Comparison of ENCODE assay signal across 8 cellular contexts in the genomic region with DNA sequence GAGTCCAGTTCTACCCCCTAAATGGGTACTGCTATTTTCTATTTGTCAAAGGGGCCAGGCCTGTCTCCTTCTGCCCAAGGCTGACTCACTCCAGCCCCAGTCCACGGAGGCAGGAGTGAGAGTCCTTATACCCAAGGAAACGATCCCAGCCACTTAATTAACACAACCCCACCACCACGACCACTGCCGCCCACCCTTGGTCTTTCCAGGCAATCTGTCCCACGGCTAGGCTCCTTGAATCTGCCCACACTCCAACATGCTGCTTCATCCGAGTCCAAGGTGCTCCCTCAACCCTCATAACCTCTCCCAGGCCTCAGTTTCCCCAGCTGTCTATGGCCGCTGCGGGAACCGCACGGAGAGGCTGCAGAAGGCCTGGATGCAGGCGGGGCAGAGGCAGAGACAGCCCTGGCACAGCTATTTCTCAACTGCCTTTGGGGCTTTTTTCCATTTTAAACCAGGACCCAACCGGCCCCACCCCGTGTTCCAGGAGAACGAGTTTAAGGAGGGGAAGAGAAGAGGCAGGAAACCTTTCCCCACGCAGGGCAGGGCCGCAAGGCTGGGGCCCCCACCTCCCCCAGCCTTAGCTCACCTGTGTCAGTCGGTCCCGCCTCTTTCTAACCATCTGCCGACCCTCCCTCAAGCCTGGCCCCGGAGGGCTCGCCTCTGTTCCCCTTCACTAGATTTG. TPM values are rescaled to one million over a fixed set of nuclear protein-coding genes. Genes with fewer than 3 reads are reported as not detected.
DNase-seq lines count a peak whose midpoint lies in the region; ATAC-seq, FAIRE-seq and TF ChIP-seq lines count a peak whose summit lies in the region.

No MANE protein-coding gene starts in this region.

- 0 out of 2 replicates have a peak overlapping the region, but pooled peaks have one; percentile 17 for H2BK12ac ChIP-seq in H1 (ENCODE audit: low read depth, low read length)

- peak overlapping the region; percentile 92; the same call in 1 of the 2 replicates for H2BK15ac ChIP-seq in H1 (ENCODE audit: low read length)

- no peaks in the 10 kb centered on the region for H4K20me1 ChIP-seq in Karpas-422 (ENCODE audit: insufficient read depth, low read depth, low read length)
- peaks cover 2 to 5% of the 10 kb centered on the region in 2 experiments for H4K20me1 ChIP-seq in H1 (replicated peaks in 1 of 2; ENCODE audit: control insufficient read depth in 1 of 2, insufficient read depth in 2 of 2, low read length in 2 of 2)

- no peak overlapping the region for H3K18ac ChIP-seq in H1 (ENCODE audit: extremely low read depth, low read length)

- no peak overlapping the region for H4K5ac ChIP-seq in H1 (ENCODE audit: insufficient read length, low read depth, low read length)

- FAIRE-seq in H1 (lab: Jason Lieb, UNC), result no peak

- no peak overlapping the region for H3K4ac ChIP-seq in H1 (replicated peaks; ENCODE audit: insufficient read length, low read depth, low read length)

- TF ChIP-seq RAD21 in H1 (IDR thresholded peaks at IDR 0.05 in 1 of 2, conservative IDR thresholded peaks at IDR 0.05 in 1 of 2; ENCODE audit: low read depth in 2 of 2, low read length in 2 of 2), result no peak

- no peak for TF ChIP-seq EP300 in H1 (IDR thresholded peaks at IDR 0.05; ENCODE audit: borderline replicate concordance in 1 of 2, low read depth in 2 of 2, low read length in 2 of 2)

- H2BK5ac ChIP-seq in H1 (ENCODE audit: low read depth, low read length), result no peak overlapping the region

- H3K9ac ChIP-seq in Karpas-422 (ENCODE audit: low read length) (peak overlapping the region; percentile 83), H1 (replicated peaks in 1 of 4; ENCODE audit: extremely low read depth in 1 of 4, low read depth in 3 of 4, low read length in 3 of 4) (peak overlapping the region in 2 of 4 experiments; percentile 23 to 42; a peak in 3 of 7 replicates)

- H2BK20ac ChIP-seq in H1 (ENCODE audit: low read length), result no peak overlapping the region

- H3K4me2 ChIP-seq in Karpas-422 (ENCODE audit: low read depth, low read length, poor library complexity, severe bottlenecking) (peak overlapping the region; percentile 90), H1 (ENCODE audit: insufficient read depth in 1 of 2, low read depth in 2 of 2, low read length in 2 of 2) (peak overlapping the region; percentile 54 to 80)

- H3K14ac ChIP-seq in H1 (ENCODE audit: insufficient read length), result no peak overlapping the region

- 50% methylated on average over 15 of the region's 21 CpGs; no CpG with 5 or more reads in 1 of the 2 experiments for WGBS in H1 (ENCODE audit: extremely low coverage in 1 of 2, insufficient coverage in 1 of 2, insufficient read length in 1 of 2, insufficient replicate concordance in 2 of 2, low coverage in 1 of 2, low lambda C conversion rate in 2 of 2, missing lambda C conversion rate in 1 of 2), 2 experiments

- H3K4me3 ChIP-seq in AG09309 (ENCODE audit: control insufficient read depth, low read depth, low read length), result peak overlapping the region; percentile 63
- H3K4me3 ChIP-seq in Karpas-422 (ENCODE audit: low read length), result peak overlapping the region; percentile 91
- peak overlapping the region; percentile 47 to 77 (median 62) for H3K4me3 ChIP-seq in H1 (ENCODE audit: extremely low read depth in 1 of 4, insufficient read depth in 2 of 4, low read depth in 3 of 4, low read length in 4 of 4)
- H3K4me3 ChIP-seq in naive thymus-derived CD4-positive, alpha-beta T cell (ENCODE audit: low read length), result peak overlapping the region; percentile 75

- H3K9me2 ChIP-seq in Karpas-422 (replicated peaks; ENCODE audit: insufficient read depth, low read length), result no peaks in the 10 kb centered on the region

- H3K4me1 ChIP-seq in Karpas-422 (ENCODE audit: low read length) (peaks cover 16% of the 10 kb centered on the region), H1 (replicated peaks in 1 of 4; ENCODE audit: control insufficient read depth in 3 of 4, insufficient read depth in 4 of 4, low read length in 3 of 4) (peaks cover 0 to 4% (median 1%) of the 10 kb centered on the region in 4 experiments; a peak in 4 of 7 replicates)
- peaks cover 5 to 28% of the 10 kb centered on the region in 2 donors for H3K4me1 ChIP-seq in naive thymus-derived CD4-positive, alpha-beta T cell (ENCODE audit: control insufficient read depth in 2 of 2, insufficient read depth in 2 of 2, low read length in 2 of 2)

- peak overlapping the region; percentile 75 to 88 (median 80) for H3K4me3 Mint-ChIP-seq in naive thymus-derived CD4-positive, alpha-beta T cell

- H3K79me2 ChIP-seq in Karpas-422 (ENCODE audit: low read length), result peaks cover 16% of the 10 kb centered on the region
- no peaks in the 10 kb centered on the region for H3K79me2 ChIP-seq in H1 (ENCODE audit: control insufficient read depth in 1 of 2, insufficient read depth in 2 of 2, low read length in 2 of 2)

- no peak for DNase-seq in AG09309 (ENCODE audit: low read depth)
- no peak for DNase-seq in Karpas-422
- DNase-seq in H1 (ENCODE audit: low read depth in 1 of 2, low spot score in 2 of 2), result no peak
- DNase-seq in naive thymus-derived CD4-positive, alpha-beta T cell, result no peak
- no peak for DNase-seq in NCI-H146 (lab: John Stamatoyannopoulos, UW)
- no peak for DNase-seq in erythroblast (lab: John Stamatoyannopoulos, UW)

- peaks cover 0 to 31% (median 25%) of the 10 kb centered on the region in 7 donors for H3K4me1 Mint-ChIP-seq in naive thymus-derived CD4-positive, alpha-beta T cell

- POLR2A ChIA-PET in H1 (lab: Charles Lee; ENCODE audit: partially characterized antibody), result interaction anchor here (0.8 to 2.8 kb wide), 5 partner anchors 11 to 85 kb away, joined by 3 to 13 read pairs (median 3); a partner anchor contains a TSS
- POLR2A ChIA-PET in naive thymus-derived CD4-positive, alpha-beta T cell (lab: Charles Lee), result interaction anchor here (0.6 to 4.2 kb wide), 4 partner anchors 36 to 773 kb away, joined by 3 to 24 read pairs (median 6); a partner anchor contains a TSS

- H4K8ac ChIP-seq in H1 (ENCODE audit: extremely low read depth, insufficient read depth, low read length), result no peak overlapping the region

- no peak overlapping the region for H2AK5ac ChIP-seq in H1 (ENCODE audit: low read depth, low read length)

- H3K27me3 Mint-ChIP-seq in naive thymus-derived CD4-positive, alpha-beta T cell, result no peaks in the 10 kb centered on the region

- no peaks in the 10 kb centered on the region for H3K79me1 ChIP-seq in H1 (ENCODE audit: low read depth, low read length)

- peaks cover 12% of the 10 kb centered on the region for H3K36me3 ChIP-seq in Karpas-422 (ENCODE audit: insufficient read depth, low read length)
- H3K36me3 ChIP-seq in H1 (ENCODE audit: control insufficient read depth in 2 of 4, insufficient read depth in 4 of 4, low read length in 3 of 4), result peaks cover 0 to 5% (median 2%) of the 10 kb centered on the region in 4 experiments; a peak in 2 of 8 replicates
- H3K36me3 ChIP-seq in naive thymus-derived CD4-positive, alpha-beta T cell (ENCODE audit: control insufficient read depth in 2 of 3, insufficient read depth in 3 of 3, low read length in 3 of 3), result peaks cover 0 to 22% (median 6%) of the 10 kb centered on the region in 3 experiments

- peak overlapping the region in 3 of 9 donors; percentile 56 to 75 (median 73) for H3K27ac Mint-ChIP-seq in naive thymus-derived CD4-positive, alpha-beta T cell

- no peak overlapping the region for H2BK120ac ChIP-seq in H1 (replicated peaks; ENCODE audit: low read depth, low read length)

- CTCF ChIA-PET in H1 (lab: Charles Lee; ENCODE audit: partially characterized antibody), result interaction anchor here (0.9 to 2.8 kb wide), 9 partner anchors 9 to 91 kb away, joined by 3 to 9 read pairs (median 4); a partner anchor contains a TSS
- CTCF ChIA-PET in naive thymus-derived CD4-positive, alpha-beta T cell (lab: Charles Lee), result no interaction called here

- no peak overlapping the region for H3K56ac ChIP-seq in H1 (replicated peaks; ENCODE audit: insufficient read length, low read depth, low read length)

- peak overlapping the region; percentile 32 for H3K27ac ChIP-seq in Karpas-422 (ENCODE audit: low read length)
- no peak overlapping the region for H3K27ac ChIP-seq in H1 (ENCODE audit: low read depth, low read length)
- peak overlapping the region; percentile 63 for H3K27ac ChIP-seq in naive thymus-derived CD4-positive, alpha-beta T cell (ENCODE audit: low read depth, low read length)

- no peak overlapping the region for H4K91ac ChIP-seq in H1 (replicated peaks; ENCODE audit: insufficient read length, low read length)

- TF ChIP-seq POLR2A in H1 (IDR thresholded peaks at IDR 0.05; ENCODE audit: control extremely low read depth in 1 of 2, low read depth in 2 of 2, low read length in 2 of 2) (no peak), erythroblast (IDR thresholded peaks at IDR 0.05; ENCODE audit: low read length) (no peak)

- intact Hi-C loops in naive thymus-derived CD4-positive, alpha-beta T cell (cut with micrococcal nuclease), result loop anchor here in 1 of 2 donors (1.0 kb wide), 1 partner anchor 97 kb away; a partner anchor contains a TSS

- no peak for TF ChIP-seq CTCF in AG09309 (IDR thresholded peaks at IDR 0.05; ENCODE audit: control insufficient read depth, insufficient read depth, low read depth, low read length, missing control alignments)
- TF ChIP-seq CTCF in H1 (IDR thresholded peaks at IDR 0.05; ENCODE audit: control extremely low read depth in 1 of 3, insufficient read depth in 1 of 3, low read depth in 1 of 3, low read length in 3 of 3), result no peak

- H3K9me3 ChIP-seq in Karpas-422 (ENCODE audit: low read length) (no peaks in the 10 kb centered on the region), H1 (ENCODE audit: insufficient read depth in 2 of 2, low read depth in 1 of 2, low read length in 1 of 2) (no peaks in the 10 kb centered on the region)
- H3K9me3 ChIP-seq in naive thymus-derived CD4-positive, alpha-beta T cell (ENCODE audit: control insufficient read depth in 2 of 3, low read length in 3 of 3), result no peaks in the 10 kb centered on the region

- peaks cover 11% of the 10 kb centered on the region; the same call in 1 of the 2 replicates for H3K23me2 ChIP-seq in H1 (ENCODE audit: low read depth, low read length)

- H2AFZ ChIP-seq in Karpas-422 (ENCODE audit: low read length) (peak overlapping the region; percentile 89), H1 (ENCODE audit: low read length) (no peak overlapping the region)

- H3K9me3 Mint-ChIP-seq in naive thymus-derived CD4-positive, alpha-beta T cell, result peaks cover 0 to 1% (median 0%) of the 10 kb centered on the region in 11 donors

- no peaks in the 10 kb centered on the region for H3K27me3 ChIP-seq in Karpas-422 (ENCODE audit: low read length)
- no peaks in the 10 kb centered on the region; a peak in 2 of 7 replicates for H3K27me3 ChIP-seq in H1 (replicated peaks in 1 of 4; ENCODE audit: control insufficient read depth in 3 of 4, extremely low read depth in 1 of 4, insufficient read depth in 3 of 4, low read length in 3 of 4)
- no peaks in the 10 kb centered on the region for H3K27me3 ChIP-seq in naive thymus-derived CD4-positive, alpha-beta T cell (ENCODE audit: control insufficient read depth in 2 of 2, insufficient read depth in 2 of 2, low read length in 2 of 2)

- no peak overlapping the region for H3K23ac ChIP-seq in H1 (ENCODE audit: insufficient read length)

- peaks cover 7 to 34% (median 19%) of the 10 kb centered on the region in 5 donors for H3K36me3 Mint-ChIP-seq in naive thymus-derived CD4-positive, alpha-beta T cell

- peak; percentile 15 for ATAC-seq in naive thymus-derived CD4-positive, alpha-beta T cell
- no peak for ATAC-seq in GM18858 (IDR thresholded peaks at IDR 0.05; ENCODE audit: unreplicated experiment)
- no peak for ATAC-seq in HG02981 (IDR thresholded peaks at IDR 0.05; ENCODE audit: unreplicated experiment)

RNA-seq across cellular contexts. Expression of a gene that starts 0.7 kb away (rescaled TPM):
- total RNA-seq in Karpas-422 (2014; rRNA removed; shearing (Covaris generic); ENCODE audit: low replicate concordance), result 8.6 and 9.0 TPM in 2 replicates
- total RNA-seq in H1 (2021; fragmentation: NEBNext Ultra II Directional; extraction: Animal tissue kit (Norgen Biotek cat#: 25700)), result 23.8 and 24.4 TPM in 2 replicates
- polyA plus RNA-seq in H1 (2011; rRNA removed), result 17.8 and 23.3 TPM in 2 replicates
- 21.0 TPM for polyA plus RNA-seq in H1 (2011; cell fraction: cytosol; rRNA removed)
- polyA plus RNA-seq in H1 (2011; cell fraction: nucleus; rRNA removed), result 18.3 TPM
- 7.8 to 9.9 TPM (median 8.2 TPM) in 4 replicates for polyA plus RNA-seq in H1 (2012, experiment 1 of 2)
- polyA plus RNA-seq in H1 (2012, experiment 2 of 2), result 5.7 TPM
- polyA plus RNA-seq in H1 (2013, experiment 1 of 2), result 8.5 TPM
- polyA plus RNA-seq in H1 (2013, experiment 2 of 2), result 8.8 TPM
- 108 and 115 TPM in 2 replicates for polyA minus RNA-seq in H1 (2011; rRNA and poly(A)+ RNA removed)
- polyA minus RNA-seq in H1 (2011; cell fraction: cytosol; rRNA and poly(A)+ RNA removed), result 24.9 TPM
- polyA minus RNA-seq in H1 (2011; cell fraction: nucleus; rRNA and poly(A)+ RNA removed), result 17.5 TPM
- 10 to 100 TPM in 2 of 5 experiments, 1 to 10 TPM in 3; 7.4 to 38.2 (median 8.8) TPM for total RNA-seq in naive thymus-derived CD4-positive, alpha-beta T cell
- polyA plus RNA-seq in naive thymus-derived CD4-positive, alpha-beta T cell, result 1 to 10 TPM; 1.4 to 2.3 TPM

RNA-seq across cellular contexts. Expression of a gene that starts 7.4 kb away (rescaled TPM):
- total RNA-seq in Karpas-422 (2014; rRNA removed; shearing (Covaris generic); ENCODE audit: low replicate concordance), result 103 and 156 TPM in 2 replicates
- 73.5 and 78.2 TPM in 2 replicates for total RNA-seq in H1 (2021; fragmentation: NEBNext Ultra II Directional; extraction: Animal tissue kit (Norgen Biotek cat#: 25700))
- 423 and 441 TPM in 2 replicates for polyA plus RNA-seq in H1 (2011; rRNA removed)
- polyA plus RNA-seq in H1 (2011; cell fraction: cytosol; rRNA removed), result 322 TPM
- polyA plus RNA-seq in H1 (2011; cell fraction: nucleus; rRNA removed), result 202 TPM
- 102 to 132 TPM (median 127 TPM) in 4 replicates for polyA plus RNA-seq in H1 (2012, experiment 1 of 2)
- polyA plus RNA-seq in H1 (2012, experiment 2 of 2), result 255 TPM
- polyA plus RNA-seq in H1 (2013, experiment 1 of 2), result 177 TPM
- polyA plus RNA-seq in H1 (2013, experiment 2 of 2), result 224 TPM
- polyA minus RNA-seq in H1 (2011; rRNA and poly(A)+ RNA removed), result 91.8 and 113 TPM in 2 replicates
- 47.5 TPM for polyA minus RNA-seq in H1 (2011; cell fraction: cytosol; rRNA and poly(A)+ RNA removed)
- 32.8 TPM for polyA minus RNA-seq in H1 (2011; cell fraction: nucleus; rRNA and poly(A)+ RNA removed)
- 10 to 100 TPM; 19.5 to 36.7 (median 29.5) TPM for total RNA-seq in naive thymus-derived CD4-positive, alpha-beta T cell
- polyA plus RNA-seq in naive thymus-derived CD4-positive, alpha-beta T cell, result 10 to 100 TPM; 66.7 to 81.0 TPM

RNA-seq across cellular contexts. Expression of a gene that starts 7.6 kb away (rescaled TPM):
- total RNA-seq in Karpas-422 (2014; rRNA removed; shearing (Covaris generic); ENCODE audit: low replicate concordance), result 2.9 and 14.8 TPM in 2 replicates
- 4.0 and 5.5 TPM in 2 replicates for total RNA-seq in H1 (2021; fragmentation: NEBNext Ultra II Directional; extraction: Animal tissue kit (Norgen Biotek cat#: 25700))
- polyA plus RNA-seq in H1 (2011; rRNA removed), result 5.4 and 7.1 TPM in 2 replicates
- polyA plus RNA-seq in H1 (2011; cell fraction: cytosol; rRNA removed), result 9.4 TPM
- polyA plus RNA-seq in H1 (2011; cell fraction: nucleus; rRNA removed), result 18.9 TPM
- polyA plus RNA-seq in H1 (2012, experiment 1 of 2), result 7.4 to 11.5 TPM (median 8.6 TPM) in 4 replicates
- 4.3 TPM for polyA plus RNA-seq in H1 (2012, experiment 2 of 2)
- 4.5 TPM for polyA plus RNA-seq in H1 (2013, experiment 1 of 2)
- polyA plus RNA-seq in H1 (2013, experiment 2 of 2), result 4.3 TPM
- 5.1 and 6.5 TPM in 2 replicates for polyA minus RNA-seq in H1 (2011; rRNA and poly(A)+ RNA removed)
- not detected for polyA minus RNA-seq in H1 (2011; cell fraction: cytosol; rRNA and poly(A)+ RNA removed)
- 2.9 TPM for polyA minus RNA-seq in H1 (2011; cell fraction: nucleus; rRNA and poly(A)+ RNA removed)
- 10 to 100 TPM; 17.6 to 87.4 (median 84.3) TPM for total RNA-seq in naive thymus-derived CD4-positive, alpha-beta T cell
- 10 to 100 TPM in 1 of 2 donors, 1 to 10 TPM in 1; 10.0 to 19.6 TPM for polyA plus RNA-seq in naive thymus-derived CD4-positive, alpha-beta T cell

RNA-seq across cellular contexts. Expression of a gene that starts 16.5 kb away (rescaled TPM):
- 0.43 and 0.67 TPM in 2 replicates for total RNA-seq in Karpas-422 (2014; rRNA removed; shearing (Covaris generic); ENCODE audit: low replicate concordance)
- total RNA-seq in H1 (2021; fragmentation: NEBNext Ultra II Directional; extraction: Animal tissue kit (Norgen Biotek cat#: 25700)), result 9.5 and 11.7 TPM in 2 replicates
- 7.2 and 14.9 TPM in 2 replicates for polyA plus RNA-seq in H1 (2011; rRNA removed)
- polyA plus RNA-seq in H1 (2011; cell fraction: cytosol; rRNA removed), result 6.2 TPM
- 15.6 TPM for polyA plus RNA-seq in H1 (2011; cell fraction: nucleus; rRNA removed)
- 7.1 to 13.3 TPM (median 10.8 TPM) in 4 replicates for polyA plus RNA-seq in H1 (2012, experiment 1 of 2)
- 9.1 TPM for polyA plus RNA-seq in H1 (2012, experiment 2 of 2)
- 13.4 TPM for polyA plus RNA-seq in H1 (2013, experiment 1 of 2)
- 13.8 TPM for polyA plus RNA-seq in H1 (2013, experiment 2 of 2)
- 3.7 and 5.4 TPM in 2 replicates for polyA minus RNA-seq in H1 (2011; rRNA and poly(A)+ RNA removed)
- polyA minus RNA-seq in H1 (2011; cell fraction: cytosol; rRNA and poly(A)+ RNA removed), result 5.9 TPM
- 11.3 TPM for polyA minus RNA-seq in H1 (2011; cell fraction: nucleus; rRNA and poly(A)+ RNA removed)
- total RNA-seq in naive thymus-derived CD4-positive, alpha-beta T cell, result 10 to 100 TPM in 4 of 5 experiments, 1 to 10 TPM in 1; 2.6 to 31.0 (median 13.7) TPM
- polyA plus RNA-seq in naive thymus-derived CD4-positive, alpha-beta T cell, result 1 to 10 TPM in 1 of 2 donors, under 1 TPM in 1; 0.92 to 1.0 TPM

RNA-seq across cellular contexts. Expression of a gene that starts 35.8 kb away (rescaled TPM):
- total RNA-seq in Karpas-422 (2014; rRNA removed; shearing (Covaris generic); ENCODE audit: low replicate concordance), result 7.4 and 12.6 TPM in 2 replicates
- total RNA-seq in H1 (2021; fragmentation: NEBNext Ultra II Directional; extraction: Animal tissue kit (Norgen Biotek cat#: 25700)), result 3.1 and 3.2 TPM in 2 replicates
- 5.1 and 5.2 TPM in 2 replicates for polyA plus RNA-seq in H1 (2011; rRNA removed)
- polyA plus RNA-seq in H1 (2011; cell fraction: cytosol; rRNA removed), result 3.7 TPM
- polyA plus RNA-seq in H1 (2011; cell fraction: nucleus; rRNA removed), result 3.3 TPM
- 2.0 to 4.0 TPM (median 3.5 TPM) in 4 replicates for polyA plus RNA-seq in H1 (2012, experiment 1 of 2)
- polyA plus RNA-seq in H1 (2012, experiment 2 of 2), result 3.0 TPM
- polyA plus RNA-seq in H1 (2013, experiment 1 of 2), result 4.8 TPM
- polyA plus RNA-seq in H1 (2013, experiment 2 of 2), result 4.5 TPM
- polyA minus RNA-seq in H1 (2011; rRNA and poly(A)+ RNA removed), result 0.76 and 1.2 TPM in 2 replicates
- 2.0 TPM for polyA minus RNA-seq in H1 (2011; cell fraction: cytosol; rRNA and poly(A)+ RNA removed)
- polyA minus RNA-seq in H1 (2011; cell fraction: nucleus; rRNA and poly(A)+ RNA removed), result 2.6 TPM
- 1 to 10 TPM; 3.4 to 4.2 (median 4.0) TPM for total RNA-seq in naive thymus-derived CD4-positive, alpha-beta T cell
- polyA plus RNA-seq in naive thymus-derived CD4-positive, alpha-beta T cell, result 1 to 10 TPM; 5.9 to 7.3 TPM
